Comparison of ENCODE assay signal across 1 cellular context in genomic region chr10:48634198-48634983, GRCh38.
TF ChIP-seq lines count a peak whose summit lies in the region.

No MANE protein-coding gene starts in this region.

TF ChIP-seq in HepG2, 621 proteins besides CTCF, POLR2A, EP300 and RAD21 (continued from another document):
- TF ChIP-seq, protein P1, sequence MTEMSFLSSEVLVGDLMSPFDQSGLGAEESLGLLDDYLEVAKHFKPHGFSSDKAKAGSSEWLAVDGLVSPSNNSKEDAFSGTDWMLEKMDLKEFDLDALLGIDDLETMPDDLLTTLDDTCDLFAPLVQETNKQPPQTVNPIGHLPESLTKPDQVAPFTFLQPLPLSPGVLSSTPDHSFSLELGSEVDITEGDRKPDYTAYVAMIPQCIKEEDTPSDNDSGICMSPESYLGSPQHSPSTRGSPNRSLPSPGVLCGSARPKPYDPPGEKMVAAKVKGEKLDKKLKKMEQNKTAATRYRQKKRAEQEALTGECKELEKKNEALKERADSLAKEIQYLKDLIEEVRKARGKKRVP (CRISPR knock-in tag; IDR thresholded peaks at IDR 0.05): no peak
- no peak for TF ChIP-seq ZNF607 (CRISPR knock-in tag; IDR thresholded peaks at IDR 0.05; ENCODE audit: borderline replicate concordance)
- TF ChIP-seq, protein P2, sequence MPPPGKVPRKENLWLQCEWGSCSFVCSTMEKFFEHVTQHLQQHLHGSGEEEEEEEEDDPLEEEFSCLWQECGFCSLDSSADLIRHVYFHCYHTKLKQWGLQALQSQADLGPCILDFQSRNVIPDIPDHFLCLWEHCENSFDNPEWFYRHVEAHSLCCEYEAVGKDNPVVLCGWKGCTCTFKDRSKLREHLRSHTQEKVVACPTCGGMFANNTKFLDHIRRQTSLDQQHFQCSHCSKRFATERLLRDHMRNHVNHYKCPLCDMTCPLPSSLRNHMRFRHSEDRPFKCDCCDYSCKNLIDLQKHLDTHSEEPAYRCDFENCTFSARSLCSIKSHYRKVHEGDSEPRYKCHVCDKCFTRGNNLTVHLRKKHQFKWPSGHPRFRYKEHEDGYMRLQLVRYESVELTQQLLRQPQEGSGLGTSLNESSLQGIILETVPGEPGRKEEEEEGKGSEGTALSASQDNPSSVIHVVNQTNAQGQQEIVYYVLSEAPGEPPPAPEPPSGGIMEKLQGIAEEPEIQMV (CRISPR knock-in tag; IDR thresholded peaks at IDR 0.05; ENCODE audit: low read depth): no peak
- TF ChIP-seq ZNF10 (CRISPR knock-in tag; IDR thresholded peaks at IDR 0.05; ENCODE audit: borderline replicate concordance, low read depth): no peak
- peak; percentile 27; the same call in 1 of the 2 replicates for TF ChIP-seq MAFF (IDR thresholded peaks at IDR 0.05; ENCODE audit: low read depth, low read length)
- no peak for TF ChIP-seq ZNF616 (CRISPR knock-in tag; IDR thresholded peaks at IDR 0.05; ENCODE audit: low read depth)
- no peak for TF ChIP-seq GATAD2A (CRISPR knock-in tag; IDR thresholded peaks at IDR 0.05)
- TF ChIP-seq MAFK (conservative IDR thresholded peaks at IDR 0.05 in 1 of 2, IDR thresholded peaks at IDR 0.05 in 1 of 2; ENCODE audit: low read length in 2 of 2): peak in 1 of 2 experiments; percentile 35; a peak in 1 of 4 replicates
- TF ChIP-seq BRCA1 (CRISPR knock-in tag; IDR thresholded peaks at IDR 0.05): no peak
- TF ChIP-seq ARNT2 (CRISPR knock-in tag; IDR thresholded peaks at IDR 0.05; ENCODE audit: low read depth): no peak
- TF ChIP-seq HOXA3 (CRISPR knock-in tag; IDR thresholded peaks at IDR 0.05): no peak
- no peak for TF ChIP-seq MTF2 (CRISPR knock-in tag; IDR thresholded peaks at IDR 0.05; ENCODE audit: borderline replicate concordance)
- no peak for TF ChIP-seq ZNF557 (CRISPR knock-in tag; IDR thresholded peaks at IDR 0.05)
